8 cellular contexts compared by ENCODE assay signal in genomic region chr9:34127035-34127948, GRCh38. TPM values are rescaled to one million over a fixed set of nuclear protein-coding genes. Genes with fewer than 3 reads are reported as not detected.
DNase-seq lines count a peak whose midpoint lies in the region; ATAC-seq, FAIRE-seq and TF ChIP-seq lines count a peak whose summit lies in the region.

No MANE protein-coding gene starts in this region.

- H3K9me3 ChIP-seq in muscle layer of duodenum (ENCODE audit: control insufficient read depth in 1 of 2, low read length in 2 of 2) = no peaks in the 10 kb centered on the region

- H3K36me3 ChIP-seq in muscle layer of duodenum (ENCODE audit: control insufficient read depth in 1 of 2, insufficient read depth in 2 of 2, low read length in 2 of 2) = peaks cover 0 to 15% of the 10 kb centered on the region in 2 donors

- FAIRE-seq in RCC 7860 (lab: Jason Lieb, UNC) = no peak

- H3K27me3 Mint-ChIP-seq in chondrocyte (ENCODE audit: low read depth) = no peaks in the 10 kb centered on the region

- H3K4me3 Mint-ChIP-seq in chondrocyte (ENCODE audit: unreplicated experiment) = peak overlapping the region; percentile 99

- TF ChIP-seq CTCF in AG09309 (IDR thresholded peaks at IDR 0.05; ENCODE audit: control insufficient read depth, insufficient read depth, low read depth, low read length, missing control alignments) = no peak
- TF ChIP-seq CTCF in chondrocyte (IDR thresholded peaks at IDR 0.05) = no peak

- H3K4me3 ChIP-seq in AG09309 (ENCODE audit: control insufficient read depth, low read depth, low read length) = peak overlapping the region; percentile 94
- H3K4me3 ChIP-seq in Jurkat, Clone E6-1 (ENCODE audit: low read length) = peak overlapping the region; percentile 99
- H3K4me3 ChIP-seq in muscle layer of duodenum (ENCODE audit: low read depth in 1 of 2, low read length in 2 of 2) = peak overlapping the region; percentile 98

- DNase-seq in AG09309 (ENCODE audit: low read depth) = no peak
- DNase-seq in Jurkat, Clone E6-1 (ENCODE audit: low read depth, low spot score) = no peak
- DNase-seq in chondrocyte (ENCODE audit: low spot score) = no peak
- DNase-seq in RCC 7860 (ENCODE audit: low spot score) = no peak
- DNase-seq in HT-29 (ENCODE audit: low spot score) = no peak
- DNase-seq in NCI-H1417 (lab: John Stamatoyannopoulos, UW) = no peak

- H3K4me1 Mint-ChIP-seq in chondrocyte (ENCODE audit: low read depth) = peaks cover 35% of the 10 kb centered on the region

- ATAC-seq in HG03571 (IDR thresholded peaks at IDR 0.05; ENCODE audit: unreplicated experiment) = no peak

- H3K9me3 Mint-ChIP-seq in chondrocyte (ENCODE audit: low read depth) = no peaks in the 10 kb centered on the region

- peaks cover 4% of the 10 kb centered on the region for H3K36me3 Mint-ChIP-seq in chondrocyte (ENCODE audit: low read depth)

- H3K27ac Mint-ChIP-seq in chondrocyte (ENCODE audit: unreplicated experiment) = peak overlapping the region; percentile 99

- H3K27me3 ChIP-seq in muscle layer of duodenum (ENCODE audit: low read depth, low read length) = no peaks in the 10 kb centered on the region

- H3K4me1 ChIP-seq in muscle layer of duodenum (ENCODE audit: control insufficient read depth in 1 of 2, insufficient read depth in 2 of 2, low read length in 2 of 2) = peaks cover 9 to 32% of the 10 kb centered on the region in 2 donors

- H3K27ac ChIP-seq in muscle layer of duodenum (ENCODE audit: low read length) = peak overlapping the region; percentile 95

RNA-seq across cellular contexts. Expression of gene DCAF12, which starts 0.8 kb away (rescaled TPM):
- polyA plus RNA-seq in Jurkat, Clone E6-1 (2012; ENCODE audit: insufficient read depth, insufficient read length) = 49.4 TPM
- 24.4 to 29.6 TPM (median 26.5 TPM) in 3 replicates for total RNA-seq in chondrocyte
- 24.5 and 28.6 TPM in 2 replicates for total RNA-seq in HT-29 (2014; rRNA removed; shearing (Covaris generic))

RNA-seq across cellular contexts. Expression of gene UBAP1, which starts 51.6 kb away (rescaled TPM):
- polyA plus RNA-seq in Jurkat, Clone E6-1 (2012; ENCODE audit: insufficient read depth, insufficient read length) = 29.2 TPM
- total RNA-seq in chondrocyte = 29.3 to 35.9 TPM (median 33.3 TPM) in 3 replicates
- 19.1 and 22.4 TPM in 2 replicates for total RNA-seq in HT-29 (2014; rRNA removed; shearing (Covaris generic))
